Comparison of ENCODE assay signal across 30 cellular contexts in the genomic region with DNA sequence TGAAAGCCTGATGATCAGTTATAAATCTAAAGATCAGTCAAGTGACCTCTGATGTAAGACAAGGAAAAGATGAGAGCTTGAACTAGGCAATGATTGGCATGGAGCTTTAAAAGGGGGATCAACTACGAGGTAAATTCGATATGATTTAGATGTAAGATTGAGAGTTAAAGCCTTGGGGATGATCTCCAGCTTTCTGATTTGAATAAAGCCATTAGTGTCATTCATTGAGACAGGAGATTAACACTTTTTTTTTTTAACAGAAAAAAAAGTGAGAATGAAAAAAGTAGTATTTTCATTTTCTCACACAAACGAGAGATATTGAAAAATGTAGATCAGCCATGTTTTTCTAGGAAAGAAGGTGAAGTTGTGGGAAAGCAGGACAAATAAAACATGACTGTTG.
"Had no signal": no experiment of that assay in that cellular context is flagged by ENCODE, and none has a peak within 500 bp of the region (broad histone marks: within the 10 kb centered on the region; RNA-seq: fewer than 3 reads in every experiment).

No MANE protein-coding gene starts in this region.

- H3K9me3 ChIP-seq: neutrophil, ovary, psoas muscle, right lobe of liver, sigmoid colon, thoracic aorta, thyroid gland, tibial nerve, upper lobe of left lung, uterus had no signal

- H3K9ac ChIP-seq: parathyroid adenoma had no signal

- H3K27me3 ChIP-seq: neutrophil, ovary, right lobe of liver, sigmoid colon, stomach, thyroid gland, tibial nerve, upper lobe of left lung, uterus had no signal

- H3K4me1 ChIP-seq: parathyroid adenoma, psoas muscle, right lobe of liver, sigmoid colon, stomach, thyroid gland, tibial nerve, upper lobe of left lung, uterus had no signal

- H3K27me3 Mint-ChIP-seq: naive thymus-derived CD4-positive, alpha-beta T cell; progenitor cell of endocrine pancreas; stimulated activated naive B cell treated with anti-CD40 and anti-IgM and Interleukin-4, amounts not matched to agents 10 μg/mL and 1 μg/mL and 100 μg/mL, for 72 hours; stimulated activated naive CD8-positive, alpha-beta T cell treated with anti-CD3 and anti-CD28 coated beads, Interleukin-15, Interleukin-2, amounts not matched to agents 100 ng/mL and 50 ng/mL, for 24 hours had no signal

- H3K27ac ChIP-seq: neutrophil, ovary, parathyroid adenoma, psoas muscle, right lobe of liver, sigmoid colon, stomach, thoracic aorta, thyroid gland, tibial nerve, upper lobe of left lung, uterus had no signal

- H3K4me3 ChIP-seq: ovary, psoas muscle, right lobe of liver, sigmoid colon, stomach, thoracic aorta, thyroid gland, tibial nerve, upper lobe of left lung, uterus had no signal

- H3K36me3 Mint-ChIP-seq: naive thymus-derived CD4-positive, alpha-beta T cell; natural killer cell; stimulated activated effector memory CD8-positive, alpha-beta T cell treated with anti-CD3 and anti-CD28 coated beads, Interleukin-12 subunit alpha, Interleukin-12 subunit beta, amount 100 ng/mL, for 72 hours; stimulated activated naive B cell treated with anti-CD40 and anti-IgM and Interleukin-4, amounts not matched to agents 10 μg/mL and 1 μg/mL and 100 μg/mL, for 72 hours had no signal

- DNase-seq: naive thymus-derived CD4-positive, alpha-beta T cell; natural killer cell; nucleus accumbens; ovary; posterior cingulate gyrus; psoas muscle; right cardiac atrium; right lobe of liver; sigmoid colon; small intestine; stimulated activated CD4-positive, alpha-beta T cell treated with anti-CD3 and anti-CD28 coated beads, Interleukin-15, amount 100 ng/mL, for 24 hours; stimulated activated CD4-positive, alpha-beta T cell treated with anti-CD3 and anti-CD28 coated beads, Interleukin-2, amount 100 ng/mL, for 24 hours; stimulated activated CD4-positive, alpha-beta T cell treated with anti-CD3 and anti-CD28 coated beads, Interleukin-2, amount 100 ng/mL, for 48 hours; stimulated activated CD4-positive, alpha-beta T cell treated with anti-CD3 and anti-CD28 coated beads, Interleukin-4, amount 100 ng/mL, for 24 hours; stimulated activated naive B cell treated with anti-CD40 and anti-IgM and Interleukin-4, amounts not matched to agents 10 μg/mL and 1 μg/mL and 100 μg/mL, for 72 hours; stimulated activated naive CD4-positive, alpha-beta T cell treated with Interleukin-2 at 50 U/mL for 16 hours; stomach; thyroid gland; trophoblast cell; upper lobe of left lung; uterus had no signal

- H3K36me3 ChIP-seq: neutrophil, ovary, right lobe of liver, sigmoid colon, stomach, thoracic aorta, thyroid gland, tibial nerve, upper lobe of left lung, uterus had no signal

- H3K4me1 Mint-ChIP-seq: naive thymus-derived CD4-positive, alpha-beta T cell; natural killer cell; nephron; neural crest cell; stimulated activated effector memory CD8-positive, alpha-beta T cell treated with anti-CD3 and anti-CD28 coated beads, Interleukin-12 subunit alpha, Interleukin-12 subunit beta, amount 100 ng/mL, for 72 hours; stimulated activated naive B cell treated with anti-CD40 and anti-IgM and Interleukin-4, amounts not matched to agents 10 μg/mL and 1 μg/mL and 100 μg/mL, for 72 hours had no signal

- H3K27ac Mint-ChIP-seq: naive thymus-derived CD4-positive, alpha-beta T cell; natural killer cell; nephron; progenitor cell of endocrine pancreas; stimulated activated effector memory CD8-positive, alpha-beta T cell treated with anti-CD3 and anti-CD28 coated beads, Interleukin-12 subunit alpha, Interleukin-12 subunit beta, amount 100 ng/mL, for 72 hours; stimulated activated naive B cell treated with anti-CD40 and anti-IgM and Interleukin-4, amounts not matched to agents 10 μg/mL and 1 μg/mL and 100 μg/mL, for 72 hours; stimulated activated naive CD8-positive, alpha-beta T cell treated with anti-CD3 and anti-CD28 coated beads, Interleukin-15, Interleukin-2, amounts not matched to agents 100 ng/mL and 50 ng/mL, for 24 hours had no signal

- H3K4me3 Mint-ChIP-seq: naive thymus-derived CD4-positive, alpha-beta T cell; natural killer cell; nephron; neural crest cell; stimulated activated effector memory CD8-positive, alpha-beta T cell treated with anti-CD3 and anti-CD28 coated beads, Interleukin-12 subunit alpha, Interleukin-12 subunit beta, amount 100 ng/mL, for 72 hours; stimulated activated naive B cell treated with anti-CD40 and anti-IgM and Interleukin-4, amounts not matched to agents 10 μg/mL and 1 μg/mL and 100 μg/mL, for 72 hours; stimulated activated naive CD8-positive, alpha-beta T cell treated with anti-CD3 and anti-CD28 coated beads, Interleukin-15, Interleukin-2, amounts not matched to agents 100 ng/mL and 50 ng/mL, for 24 hours had no signal

- H3K79me2 ChIP-seq: parathyroid adenoma had no signal

- ATAC-seq: naive thymus-derived CD4-positive, alpha-beta T cell; natural killer cell; psoas muscle; right cardiac atrium; right lobe of liver; stimulated activated effector memory CD8-positive, alpha-beta T cell treated with anti-CD3 and anti-CD28 coated beads, Interleukin-12 subunit alpha, Interleukin-12 subunit beta, amount 100 ng/mL, for 72 hours; stimulated activated naive B cell treated with anti-CD40 and anti-IgM and Interleukin-4, amounts not matched to agents 10 μg/mL and 1 μg/mL and 100 μg/mL, for 72 hours had no signal

- H3K9me3 Mint-ChIP-seq: nephron had no signal

- H2AFZ ChIP-seq: parathyroid adenoma had no signal
